Comparison of ENCODE assay signal across 7 cellular contexts in the genomic region with DNA sequence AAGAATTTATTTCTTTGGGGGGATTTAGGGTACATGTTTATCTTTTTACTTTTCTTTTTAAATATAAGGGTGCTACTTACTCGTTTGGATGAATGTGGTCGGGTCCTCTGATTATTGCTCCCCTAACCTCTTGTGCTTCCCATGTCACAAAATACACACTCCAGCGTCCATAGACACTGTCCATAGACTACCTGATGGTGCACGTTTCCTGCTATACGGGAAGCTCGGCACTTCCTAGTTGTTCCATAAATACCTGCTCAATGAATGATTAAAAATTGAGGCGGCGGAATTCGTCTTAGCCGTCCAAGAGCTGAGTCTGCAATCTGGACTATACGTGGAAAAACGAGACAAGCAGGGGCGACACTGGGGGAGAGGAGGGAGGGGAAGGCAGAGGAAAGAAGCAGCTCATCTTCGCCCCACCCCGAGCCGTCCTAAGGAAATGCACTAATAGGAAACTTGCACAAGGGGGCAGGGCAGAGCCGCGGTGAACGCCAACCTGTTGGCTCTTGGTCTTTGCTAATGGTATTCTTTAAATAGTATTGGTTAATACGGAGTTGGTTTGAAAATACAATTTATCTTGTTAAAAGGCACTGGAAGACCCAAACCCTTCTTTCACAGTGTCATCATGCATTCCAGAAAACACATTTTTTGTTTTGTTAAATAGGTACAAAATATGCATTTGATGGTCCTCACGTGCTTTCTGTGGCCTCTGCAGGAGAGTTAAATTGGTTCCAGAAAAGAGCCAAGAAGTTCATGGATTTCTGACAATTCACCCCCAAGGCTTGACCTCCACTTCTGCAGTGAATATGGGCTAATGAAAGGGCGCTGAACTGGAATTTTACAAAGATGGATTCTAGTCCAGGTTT.
DNase-seq lines count a peak whose midpoint lies in the region; ATAC-seq, FAIRE-seq and TF ChIP-seq lines count a peak whose summit lies in the region.

No MANE protein-coding gene starts in this region.

- DNase-seq in GF-D8 (lab: John Stamatoyannopoulos, UW), result peak; percentile 4
- DNase-seq in K562 (ENCODE audit: extremely low read depth in 1 of 4, low spot score in 3 of 4), result peak; percentile 43 to 53 (median 52)
- DNase-seq in kidney tubule cell (ENCODE audit: low spot score), result peak; percentile 38
- no peak for DNase-seq in thoracic aorta (ENCODE audit: low spot score)
- DNase-seq in lower leg skin (ENCODE audit: low spot score in 2 of 2), result no peak

- WGBS in K562 (ENCODE audit: insufficient coverage, low coverage, missing lambda C conversion rate), result 1% methylated on average over 22 of the region's 22 CpGs
- WGBS in lower leg skin, 2 donors, result 47 to 51% methylated on average over 22 of the region's 22 CpGs

- H3K4me1 ChIP-seq in Loucy (ENCODE audit: insufficient read depth, low read length, poor library complexity, severe bottlenecking), result peaks cover 5% of the 10 kb centered on the region
- H3K4me1 ChIP-seq in K562 (replicated peaks in 1 of 2; ENCODE audit: control insufficient read depth in 2 of 2, insufficient read depth in 2 of 2, low read length in 2 of 2), result no peaks in the 10 kb centered on the region
- H3K4me1 ChIP-seq in thoracic aorta (ENCODE audit: control insufficient read depth in 1 of 2, low read depth in 2 of 2), result no peaks in the 10 kb centered on the region

- H4K20me1 ChIP-seq in Loucy (ENCODE audit: insufficient read depth, low read length, poor library complexity, severe bottlenecking), result no peaks in the 10 kb centered on the region
- H4K20me1 ChIP-seq in K562 (replicated peaks; ENCODE audit: control insufficient read depth, insufficient read depth, low read length), result no peaks in the 10 kb centered on the region

- intact Hi-C loops in K562 (cut with micrococcal nuclease), result loop anchor here (1.0 to 5.0 kb wide), 2 partner anchors 28 to 976 kb away; no protein-coding TSS in a partner anchor
- intact Hi-C loops in lower leg skin (cut with DNase I; ENCODE audit: low total_unique reads), result no loop called here

- H3K79me2 ChIP-seq in Loucy (ENCODE audit: insufficient read depth, low read length) (no peaks in the 10 kb centered on the region), K562 (ENCODE audit: control insufficient read depth, insufficient read depth, low read length) (no peaks in the 10 kb centered on the region)

- FAIRE-seq in K562 (lab: Jason Lieb, UNC), result no peak

- POLR2A ChIA-PET in K562 (lab: Yijun Ruan, JAX), result interaction anchor here (0.7 to 1.1 kb wide), 3 partner anchors 10 to 198 kb away, joined by 3 to 4 read pairs (median 3); no protein-coding TSS in a partner anchor

- H3K36me3 ChIP-seq in Loucy (ENCODE audit: insufficient read depth, low read length) (no peaks in the 10 kb centered on the region), K562 (ENCODE audit: control insufficient read depth, insufficient read depth, low read length) (no peaks in the 10 kb centered on the region), thoracic aorta (no peaks in the 10 kb centered on the region)

- in situ Hi-C loops in K562 (cut with MboI), result no loop called here

- no peaks in the 10 kb centered on the region for H3K27me3 ChIP-seq in Loucy (ENCODE audit: insufficient read depth, low read length, poor library complexity, severe bottlenecking)
- H3K27me3 ChIP-seq in K562 (ENCODE audit: control insufficient read depth in 2 of 2, insufficient read depth in 2 of 2, low read length in 2 of 2), result no peaks in the 10 kb centered on the region
- no peaks in the 10 kb centered on the region for H3K27me3 ChIP-seq in thoracic aorta (replicated peaks; ENCODE audit: insufficient read depth)

- TF ChIP-seq POLR2A in K562 (conservative IDR thresholded peaks at IDR 0.05) (no peak), lower leg skin (IDR thresholded peaks at IDR 0.05) (no peak)

- no peaks in the 10 kb centered on the region for H3F3A ChIP-seq in Loucy (ENCODE audit: low read depth)

- H3K4me3 ChIP-seq in Loucy (ENCODE audit: low read length, poor library complexity, severe bottlenecking), result no peak overlapping the region
- no peak overlapping the region for H3K4me3 ChIP-seq in K562
- peak overlapping the region; percentile 48 for H3K4me3 ChIP-seq in thoracic aorta
- H3K4me3 ChIP-seq in lower leg skin (ENCODE audit: low read depth, poor library complexity, severe bottlenecking), result no peak overlapping the region

- no peak overlapping the region for H3K4me2 ChIP-seq in Loucy (ENCODE audit: low read depth, low read length, poor library complexity, severe bottlenecking)
- H3K4me2 ChIP-seq in K562 (ENCODE audit: insufficient read depth, low read length), result no peak overlapping the region

- peak; percentile 74 for TF ChIP-seq CTCF in Loucy (conservative IDR thresholded peaks at IDR 0.05; ENCODE audit: low read length)
- TF ChIP-seq CTCF in K562 (IDR thresholded peaks at IDR 0.05 in 2 of 3, conservative IDR thresholded peaks at IDR 0.05 in 1 of 3; ENCODE audit: insufficient read depth in 2 of 3, low read depth in 1 of 3, low read length in 3 of 3), result peak; percentile 58 to 67 (median 59)
- TF ChIP-seq CTCF in thoracic aorta (IDR thresholded peaks at IDR 0.05), result peak; percentile 37
- TF ChIP-seq CTCF in lower leg skin (IDR thresholded peaks at IDR 0.05), result no peak

- H3K27ac ChIP-seq in K562 (ENCODE audit: extremely low read depth, low read depth, low read length) (no peak overlapping the region), thoracic aorta (no peak overlapping the region)

- no peak overlapping the region for H2AFZ ChIP-seq in Loucy (ENCODE audit: low read length)
- 0 out of 2 replicates have a peak overlapping the region, but pooled peaks have one; percentile 20 for H2AFZ ChIP-seq in K562 (ENCODE audit: low read depth, low read length)

- ATAC-seq in GM21390 (IDR thresholded peaks at IDR 0.05; ENCODE audit: unreplicated experiment), result peak; percentile 98
- peak; percentile 94 for ATAC-seq in K562
- no peak for ATAC-seq in thoracic aorta (ENCODE audit: insufficient number of reproducible peaks, low FRiP score, low read depth)

- peak; percentile 28 to 61; a peak in 3 of 4 replicates for TF ChIP-seq RAD21 in K562 (CRISPR knock-in tag; conservative IDR thresholded peaks at IDR 0.05 in 1 of 2, IDR thresholded peaks at IDR 0.05 in 1 of 2)

- no peaks in the 10 kb centered on the region for H3K9me2 ChIP-seq in Loucy (replicated peaks; ENCODE audit: low read depth, low read length)

- BruUV-seq in K562 (replicated peaks; lab: Mats Ljungman, UMichigan), result no TSS peak

- TF ChIP-seq EP300 in K562 (IDR thresholded peaks at IDR 0.05; ENCODE audit: low read length), result no peak

- no peaks in the 10 kb centered on the region for H3K9me1 ChIP-seq in K562 (ENCODE audit: control insufficient read depth, insufficient read depth, low read length)

- CTCF ChIA-PET in K562 (lab: Yijun Ruan, JAX; ENCODE audit: low intra/inter-chr PET ratio), result interaction anchor here (0.7 kb wide), 1 partner anchor 150 kb away, joined by 3 read pairs; no protein-coding TSS in a partner anchor

- no peak overlapping the region for H3K9ac ChIP-seq in Loucy (ENCODE audit: low read depth, low read length, poor library complexity, severe bottlenecking)
- H3K9ac ChIP-seq in K562 (ENCODE audit: insufficient read depth in 1 of 2, low read depth in 2 of 2, low read length in 2 of 2), result no peak overlapping the region

- H3K9me3 ChIP-seq in Loucy (ENCODE audit: insufficient read depth, low read depth, low read length), result peaks cover 23% of the 10 kb centered on the region
- no peaks in the 10 kb centered on the region for H3K9me3 ChIP-seq in K562 (replicated peaks; ENCODE audit: control insufficient read depth, insufficient read depth, low read depth, low read length)
- H3K9me3 ChIP-seq in thoracic aorta, result no peaks in the 10 kb centered on the region

TF ChIP-seq in K562, 482 proteins besides CTCF, POLR2A, EP300 and RAD21:
- TF ChIP-seq BHLHE40 (IDR thresholded peaks at IDR 0.05; ENCODE audit: low read length), result 0 out of 2 replicates have a peak, but pooled peaks have one; percentile 15
- peak; percentile 53 for TF ChIP-seq SMC3 (conservative IDR thresholded peaks at IDR 0.05; ENCODE audit: insufficient read depth, low read depth, low read length)
- TF ChIP-seq STAG1 (CRISPR knock-in tag; IDR thresholded peaks at IDR 0.05; ENCODE audit: borderline replicate concordance), result no peak
- TF ChIP-seq, protein P1, sequence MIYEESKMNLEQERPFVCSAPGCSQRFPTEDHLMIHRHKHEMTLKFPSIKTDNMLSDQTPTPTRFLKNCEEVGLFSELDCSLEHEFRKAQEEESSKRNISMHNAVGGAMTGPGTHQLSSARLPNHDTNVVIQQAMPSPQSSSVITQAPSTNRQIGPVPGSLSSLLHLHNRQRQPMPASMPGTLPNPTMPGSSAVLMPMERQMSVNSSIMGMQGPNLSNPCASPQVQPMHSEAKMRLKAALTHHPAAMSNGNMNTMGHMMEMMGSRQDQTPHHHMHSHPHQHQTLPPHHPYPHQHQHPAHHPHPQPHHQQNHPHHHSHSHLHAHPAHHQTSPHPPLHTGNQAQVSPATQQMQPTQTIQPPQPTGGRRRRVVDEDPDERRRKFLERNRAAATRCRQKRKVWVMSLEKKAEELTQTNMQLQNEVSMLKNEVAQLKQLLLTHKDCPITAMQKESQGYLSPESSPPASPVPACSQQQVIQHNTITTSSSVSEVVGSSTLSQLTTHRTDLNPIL (CRISPR knock-in tag; IDR thresholded peaks at IDR 0.05), result no peak
- TF ChIP-seq, protein P2, sequence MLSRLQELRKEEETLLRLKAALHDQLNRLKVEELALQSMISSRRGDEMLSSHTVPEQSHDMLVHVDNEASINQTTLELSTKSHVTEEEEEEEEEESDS (CRISPR knock-in tag; IDR thresholded peaks at IDR 0.05), result no peak
- TF ChIP-seq CBFA2T2 (conservative IDR thresholded peaks at IDR 0.05), result no peak
TF ChIP-seq in K562: peak in this region for 2.

Comparison
In these comparisons a context has a peak if more than half of its experiments do, and no peak if none do; other contexts are left out.
1. DNase-seq: peak in GF-D8 (single experiment), K562 (4 of 4) and kidney tubule cell (single experiment); none in thoracic aorta (single experiment) and lower leg skin (0 of 2).
2. CTCF ChIP-seq: peak in Loucy (single experiment), K562 (3 of 3) and thoracic aorta (single experiment); none in lower leg skin (0 of 3).